Comparison of ENCODE assay signal across 26 cellular contexts in the genomic region with DNA sequence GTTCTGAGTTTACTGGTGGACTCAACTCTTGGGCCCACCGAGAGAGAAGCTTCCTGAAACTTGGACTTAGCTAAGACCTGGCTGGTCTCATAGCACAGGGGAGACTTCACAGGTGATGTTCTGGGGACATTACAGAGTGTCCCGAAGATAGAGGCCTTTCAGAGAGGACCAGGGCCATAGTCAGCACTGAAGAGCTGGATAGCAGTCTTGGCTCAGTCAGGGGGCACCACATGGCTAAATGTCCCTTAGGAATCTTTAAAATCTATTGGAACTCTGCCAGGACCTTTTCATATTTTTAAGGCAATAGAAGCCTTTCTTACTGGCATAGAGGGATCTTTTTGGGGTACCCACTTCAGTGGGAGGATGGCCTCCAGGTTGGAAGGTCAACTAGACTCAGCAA. TPM values are rescaled to one million over a fixed set of nuclear protein-coding genes. Genes with fewer than 3 reads are reported as not detected.
DNase-seq lines count a peak whose midpoint lies in the region; ATAC-seq, FAIRE-seq and TF ChIP-seq lines count a peak whose summit lies in the region.
"Had no signal": no experiment of that assay in that cellular context is flagged by ENCODE, and none has a peak within 500 bp of the region (broad histone marks: within the 10 kb centered on the region; RNA-seq: fewer than 3 reads in every experiment).

No MANE protein-coding gene starts in this region.

- ATAC-seq in SK-N-SH treated with all-trans-retinoic acid at 6 μM for 48 hours (no peak), A549 (no peak)
- ATAC-seq: GM12878 had no signal

- TF ChIP-seq EP300 in SK-N-SH (IDR thresholded peaks at IDR 0.05; ENCODE audit: borderline replicate concordance in 1 of 2, low read depth in 1 of 2, low read length in 1 of 2) = no peak
- TF ChIP-seq EP300 in A549 (IDR thresholded peaks at IDR 0.05) = no peak
- TF ChIP-seq EP300 in Ishikawa (IDR thresholded peaks at IDR 0.05; ENCODE audit: borderline replicate concordance) = no peak

- CTCF ChIA-PET in SK-N-SH (lab: Yijun Ruan, JAX) (interaction anchor here (1.9 to 2.5 kb wide), 2 partner anchors 61 to 82 kb away, joined by 6 to 8 read pairs; no protein-coding TSS in a partner anchor), A549 (lab: Yijun Ruan, JAX) (interaction anchor here (1.2 to 3.4 kb wide), 3 partner anchors 10 to 82 kb away, joined by 3 to 14 read pairs (median 5); no protein-coding TSS in a partner anchor)

- H3K9ac ChIP-seq in SK-N-SH = no peak overlapping the region
- H3K9ac ChIP-seq: BLaER1 treated with 17β-estradiol and CSF1 and Interleukin-3, amounts not matched to agents 10 nM and 100 nM had no signal

- H3K36me3 ChIP-seq in SK-N-SH (replicated peaks in 1 of 2; ENCODE audit: control insufficient read depth in 1 of 2, insufficient read depth in 2 of 2, low read length in 1 of 2) (no peaks in the 10 kb centered on the region), spleen (no peaks in the 10 kb centered on the region)
- H3K36me3 ChIP-seq: BLaER1 treated with 17β-estradiol and CSF1 and Interleukin-3, amounts not matched to agents 10 nM and 100 nM; HAP-1 had no signal

- TF ChIP-seq POLR2A in A549 (IDR thresholded peaks at IDR 0.05; ENCODE audit: low read length) (no peak), spleen (IDR thresholded peaks at IDR 0.05) (no peak)

- POLR2A ChIA-PET in SK-N-SH (lab: Yijun Ruan, JAX) (no interaction called here), A549 (lab: Yijun Ruan, JAX) (no interaction called here)

- H4K20me1 ChIP-seq in SK-N-SH (ENCODE audit: insufficient read depth) = no peaks in the 10 kb centered on the region

- H3K9me2 ChIP-seq in SK-N-SH = no peaks in the 10 kb centered on the region

- TF ChIP-seq RAD21 in SK-N-SH (IDR thresholded peaks at IDR 0.05; ENCODE audit: low read length) (no peak), A549 (conservative IDR thresholded peaks at IDR 0.05 in 1 of 2, IDR thresholded peaks at IDR 0.05 in 1 of 2) (no peak), Ishikawa (IDR thresholded peaks at IDR 0.05; ENCODE audit: low read depth) (no peak)

- H3K4me2 ChIP-seq in SK-N-SH (no peak overlapping the region), A549 (no peak overlapping the region)
- H3K4me2 ChIP-seq: BLaER1 treated with 17β-estradiol and CSF1 and Interleukin-3, amounts not matched to agents 10 nM and 100 nM had no signal

- H3K27me3 ChIP-seq in SK-N-SH (ENCODE audit: insufficient read depth) = no peaks in the 10 kb centered on the region
- peaks cover 0 to 58% (median 0%) of the 10 kb centered on the region in 7 donors for H3K27me3 ChIP-seq in spleen (replicated peaks in 1 of 7)
- H3K27me3 ChIP-seq: BE2C; BLaER1 treated with 17β-estradiol and CSF1 and Interleukin-3, amounts not matched to agents 10 nM and 100 nM had no signal

- no peaks in the 10 kb centered on the region for H3K79me2 ChIP-seq in SK-N-SH (ENCODE audit: insufficient read depth)

- 92% methylated on average over 2 of the region's 2 CpGs for WGBS in SK-N-SH (ENCODE audit: low lambda C conversion rate)
- 72% methylated on average over 2 of the region's 2 CpGs for WGBS in A549 (ENCODE audit: missing lambda C conversion rate)
- WGBS in spleen, 5 donors = 66 to 82% (median 80%) methylated on average over 1 to 2 of the region's 2 CpGs

- no peak overlapping the region for H2AFZ ChIP-seq in SK-N-SH (ENCODE audit: low read depth)

- TF ChIP-seq CTCF in SK-N-SH (IDR thresholded peaks at IDR 0.05) (no peak), A549 (IDR thresholded peaks at IDR 0.05) (no peak), spleen (IDR thresholded peaks at IDR 0.05 in 8 of 11, conservative IDR thresholded peaks at IDR 0.05 in 3 of 11) (no peak)

- no peak for FAIRE-seq in A549 (lab: Jason Lieb, UNC)
- no peak for FAIRE-seq in RCC 7860 (lab: Jason Lieb, UNC)
- FAIRE-seq: A204.1, D721Med, GM12878, GM19239, H54 had no signal

- peaks cover 2% of the 10 kb centered on the region for H3F3A ChIP-seq in SK-N-SH (replicated peaks; ENCODE audit: insufficient read depth)

- H3K9me3 ChIP-seq in SK-N-SH (no peaks in the 10 kb centered on the region), A549 (no peaks in the 10 kb centered on the region), spleen (no peaks in the 10 kb centered on the region)
- H3K9me3 ChIP-seq: BE2C; BLaER1 treated with 17β-estradiol and CSF1 and Interleukin-3, amounts not matched to agents 10 nM and 100 nM; HAP-1 had no signal

- intact Hi-C loops in spleen (cut with DNase I; ENCODE audit: low total_unique reads) = no loop called here

- DNase-seq in SK-N-SH = no peak
- no peak for DNase-seq in A549 (ENCODE audit: low read depth in 1 of 2, low spot score in 1 of 2)
- DNase-seq in spleen = peak; percentile 2
- DNase-seq in activated CD4-positive, alpha-beta T cell treated with anti-CD3 and anti-CD28 coated beads, Interleukin-2, amount 50 U/mL, for 4 hours = no peak
- no peak for DNase-seq in RCC 7860 (ENCODE audit: low spot score)
- DNase-seq: ACHN; AML-193; BE2C; CD4-positive, alpha-beta T cell; CD8-positive, alpha-beta memory T cell; DMS 273 treated with DMSO at 0.1 percent for 48 hours; DMS79; EL; GDM1; GOT3 had no signal

- peaks cover 4 to 15% of the 10 kb centered on the region in 2 experiments; a peak in 2 of 4 replicates for H3K4me1 ChIP-seq in SK-N-SH (ENCODE audit: control insufficient read depth in 1 of 2, insufficient read depth in 2 of 2, low read depth in 1 of 2, low read length in 1 of 2)
- H3K4me1 ChIP-seq in A549 = peaks cover 57% of the 10 kb centered on the region
- no peaks in the 10 kb centered on the region for H3K4me1 ChIP-seq in spleen
- H3K4me1 ChIP-seq: BLaER1 treated with 17β-estradiol and CSF1 and Interleukin-3, amounts not matched to agents 10 nM and 100 nM; HAP-1 had no signal

- H3K27ac ChIP-seq in SK-N-SH (ENCODE audit: low read depth in 2 of 2, low read length in 1 of 2) = no peak overlapping the region
- peak overlapping the region; percentile 88 to 90; a peak in 5 of 6 replicates for H3K27ac ChIP-seq in A549
- H3K27ac ChIP-seq in spleen = no peak overlapping the region
- H3K27ac ChIP-seq: 22Rv1; BLaER1 treated with 17β-estradiol and CSF1 and Interleukin-3, amounts not matched to agents 10 nM and 100 nM had no signal

- H3K4me3 ChIP-seq in SK-N-SH (ENCODE audit: low read depth in 2 of 2, low read length in 1 of 2) (no peak overlapping the region), A549 (no peak overlapping the region), spleen (no peak overlapping the region)
- H3K4me3 ChIP-seq: BLaER1 treated with 17β-estradiol and CSF1 and Interleukin-3, amounts not matched to agents 10 nM and 100 nM; GM12878; HAP-1 had no signal

TF ChIP-seq in SK-N-SH, 30 proteins besides CTCF, POLR2A, EP300 and RAD21 (continues in another document):
- no peak for TF ChIP-seq ELF1 (IDR thresholded peaks at IDR 0.05)
- TF ChIP-seq, protein P1, sequence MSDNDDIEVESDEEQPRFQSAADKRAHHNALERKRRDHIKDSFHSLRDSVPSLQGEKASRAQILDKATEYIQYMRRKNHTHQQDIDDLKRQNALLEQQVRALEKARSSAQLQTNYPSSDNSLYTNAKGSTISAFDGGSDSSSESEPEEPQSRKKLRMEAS (IDR thresholded peaks at IDR 0.05; ENCODE audit: low read depth) = no peak

TF ChIP-seq in SK-N-SH treated with all-trans-retinoic acid at 6 μM for 48 hours, 23 proteins besides CTCF, POLR2A, EP300 and RAD21 (continues in another document):
- TF ChIP-seq RARB (CRISPR knock-in tag; IDR thresholded peaks at IDR 0.05) (no peak), BACH2 (CRISPR knock-in tag; IDR thresholded peaks at IDR 0.05; ENCODE audit: borderline replicate concordance) (no peak), ESRRG (CRISPR knock-in tag; IDR thresholded peaks at IDR 0.05) (no peak)

TF ChIP-seq in Ishikawa, 13 proteins besides CTCF, POLR2A, EP300 and RAD21 (continues in another document):
- TF ChIP-seq, protein P2, sequence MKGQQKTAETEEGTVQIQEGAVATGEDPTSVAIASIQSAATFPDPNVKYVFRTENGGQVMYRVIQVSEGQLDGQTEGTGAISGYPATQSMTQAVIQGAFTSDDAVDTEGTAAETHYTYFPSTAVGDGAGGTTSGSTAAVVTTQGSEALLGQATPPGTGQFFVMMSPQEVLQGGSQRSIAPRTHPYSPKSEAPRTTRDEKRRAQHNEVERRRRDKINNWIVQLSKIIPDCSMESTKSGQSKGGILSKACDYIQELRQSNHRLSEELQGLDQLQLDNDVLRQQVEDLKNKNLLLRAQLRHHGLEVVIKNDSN (IDR thresholded peaks at IDR 0.05) = no peak
- TF ChIP-seq, protein P3, sequence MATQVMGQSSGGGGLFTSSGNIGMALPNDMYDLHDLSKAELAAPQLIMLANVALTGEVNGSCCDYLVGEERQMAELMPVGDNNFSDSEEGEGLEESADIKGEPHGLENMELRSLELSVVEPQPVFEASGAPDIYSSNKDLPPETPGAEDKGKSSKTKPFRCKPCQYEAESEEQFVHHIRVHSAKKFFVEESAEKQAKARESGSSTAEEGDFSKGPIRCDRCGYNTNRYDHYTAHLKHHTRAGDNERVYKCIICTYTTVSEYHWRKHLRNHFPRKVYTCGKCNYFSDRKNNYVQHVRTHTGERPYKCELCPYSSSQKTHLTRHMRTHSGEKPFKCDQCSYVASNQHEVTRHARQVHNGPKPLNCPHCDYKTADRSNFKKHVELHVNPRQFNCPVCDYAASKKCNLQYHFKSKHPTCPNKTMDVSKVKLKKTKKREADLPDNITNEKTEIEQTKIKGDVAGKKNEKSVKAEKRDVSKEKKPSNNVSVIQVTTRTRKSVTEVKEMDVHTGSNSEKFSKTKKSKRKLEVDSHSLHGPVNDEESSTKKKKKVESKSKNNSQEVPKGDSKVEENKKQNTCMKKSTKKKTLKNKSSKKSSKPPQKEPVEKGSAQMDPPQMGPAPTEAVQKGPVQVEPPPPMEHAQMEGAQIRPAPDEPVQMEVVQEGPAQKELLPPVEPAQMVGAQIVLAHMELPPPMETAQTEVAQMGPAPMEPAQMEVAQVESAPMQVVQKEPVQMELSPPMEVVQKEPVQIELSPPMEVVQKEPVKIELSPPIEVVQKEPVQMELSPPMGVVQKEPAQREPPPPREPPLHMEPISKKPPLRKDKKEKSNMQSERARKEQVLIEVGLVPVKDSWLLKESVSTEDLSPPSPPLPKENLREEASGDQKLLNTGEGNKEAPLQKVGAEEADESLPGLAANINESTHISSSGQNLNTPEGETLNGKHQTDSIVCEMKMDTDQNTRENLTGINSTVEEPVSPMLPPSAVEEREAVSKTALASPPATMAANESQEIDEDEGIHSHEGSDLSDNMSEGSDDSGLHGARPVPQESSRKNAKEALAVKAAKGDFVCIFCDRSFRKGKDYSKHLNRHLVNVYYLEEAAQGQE (IDR thresholded peaks at IDR 0.05; ENCODE audit: low read depth) = peak; percentile 39; the same call in 1 of the 2 replicates
- no peak for TF ChIP-seq TEAD4 (IDR thresholded peaks at IDR 0.05)

RNA-seq across cellular contexts. Expression of a gene that starts 59.8 kb away (rescaled TPM):
- 0.23 and 0.34 TPM in 2 replicates for polyA plus RNA-seq in SK-N-SH (2012; rRNA removed)
- 0.35 and 0.76 TPM in 2 replicates for polyA plus RNA-seq in SK-N-SH (2012; cell fraction: cytosol; rRNA removed)
- polyA plus RNA-seq in SK-N-SH (2012; cell fraction: nucleus; rRNA removed) = 0.08 and 0.22 TPM in 2 replicates
- polyA plus RNA-seq in A549 (2011; rRNA removed) = 365 and 415 TPM in 2 replicates
- polyA plus RNA-seq in A549 (2012; cell fraction: cytosol; rRNA removed) = 262 and 269 TPM in 2 replicates
- polyA plus RNA-seq in A549 (2012; cell fraction: nucleus; rRNA removed) = 257 and 259 TPM in 2 replicates
- 360 to 395 TPM (median 360 TPM) in 3 replicates for polyA plus RNA-seq in A549 (2017; fragmentation: RNase III; extraction: RNeasy Plus Mini Kit Qiagen cat#74134 plus additional on column Dnase treatment)
- 372 and 391 TPM in 2 replicates for polyA minus RNA-seq in A549 (2011; rRNA and poly(A)+ RNA removed)
- total RNA-seq in spleen = not detected
- under 1 TPM in 1 of 3 donors, not detected in 2; 0.10 TPM for polyA plus RNA-seq in spleen
- total RNA-seq: CD4-positive, alpha-beta T cell; CD8-positive, alpha-beta memory T cell had no signal
- polyA plus RNA-seq: CD14-positive monocyte; CD8-positive, alpha-beta memory T cell had no signal

Comparison
In these comparisons a context has a peak if more than half of its experiments do, and no peak if none do; other contexts are left out.
1. H3K27ac ChIP-seq: peak in A549 (2 of 2); none in SK-N-SH (0 of 2) and spleen (0 of 8).
2. RNA of a gene that starts 59.8 kb away (polyA plus RNA-seq): 257 to 415 TPM in A549; 0.08 to 0.76 TPM in SK-N-SH and 0.10 TPM in spleen; every median in the first group is over 100 times any median in the second.